ENCODE assay signal across 8 cellular contexts in the genomic region with DNA sequence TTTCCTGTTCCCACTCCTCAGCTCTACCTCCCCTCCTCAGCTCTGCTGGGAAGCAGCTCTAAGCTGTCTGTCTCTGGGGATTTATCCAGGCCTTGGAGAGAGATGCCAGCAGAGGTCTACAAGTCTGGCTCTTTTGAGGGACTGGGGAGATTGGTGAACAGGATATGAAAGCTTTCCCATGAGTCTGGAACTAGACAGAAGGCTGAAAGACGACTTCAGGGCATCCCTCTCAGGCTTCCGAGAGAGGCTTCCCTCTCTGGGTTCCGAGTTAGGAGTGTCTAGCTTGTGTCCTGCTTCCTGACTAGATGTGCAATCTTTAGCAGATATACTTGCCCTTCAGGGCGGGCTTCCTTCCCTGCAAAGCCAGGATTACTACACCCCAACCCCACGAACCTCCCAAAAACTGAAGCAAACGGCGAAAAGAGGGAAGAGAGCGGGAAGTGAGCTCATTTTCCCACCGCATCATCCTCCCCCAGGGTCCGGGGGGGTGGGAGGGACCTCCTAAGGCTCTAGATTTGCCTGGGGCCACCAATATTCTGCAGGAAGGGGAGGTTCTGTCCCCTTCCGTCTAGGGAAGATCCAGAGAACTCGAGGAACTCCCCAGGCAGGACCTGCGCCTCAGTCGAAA. TPM values are rescaled to one million over a fixed set of nuclear protein-coding genes. Genes with fewer than 3 reads are reported as not detected.
DNase-seq lines count a peak whose midpoint lies in the region; ATAC-seq and TF ChIP-seq lines count a peak whose summit lies in the region.

No MANE protein-coding gene starts in this region.

- no peak for DNase-seq in activated T-cell treated with anti-CD3 and anti-CD28 coated beads, Interleukin-2, amount 50 U/mL, for 72 hours
- DNase-seq in cardiac muscle cell (ENCODE audit: low read depth in 1 of 2, low spot score in 1 of 2) (peak; percentile 11 to 50), osteocyte (ENCODE audit: extremely low spot score, unreplicated experiment) (no peak), NCI-H1436 treated with DMSO at 0.1 percent for 48 hours (lab: John Stamatoyannopoulos, UW) (no peak)

- H4K20me1 ChIP-seq in BLaER1, result no peaks in the 10 kb centered on the region

- H3K27ac Mint-ChIP-seq in IgD-negative memory B cell (peak overlapping the region; percentile 47 to 94 (median 86)), osteocyte (ENCODE audit: unreplicated experiment) (peak overlapping the region; percentile 94)
- H3K27ac Mint-ChIP-seq in activated T-cell treated with anti-CD3 and anti-CD28 coated beads, Interleukin-2, amount 50 U/mL, for 72 hours, result peak overlapping the region; percentile 98

- H3K4me3 Mint-ChIP-seq in IgD-negative memory B cell (peak overlapping the region; percentile 94 to 100 (median 98)), osteocyte (ENCODE audit: unreplicated experiment) (peak overlapping the region; percentile 94)
- peak overlapping the region; percentile 94 to 98 for H3K4me3 Mint-ChIP-seq in activated T-cell treated with anti-CD3 and anti-CD28 coated beads, Interleukin-2, amount 50 U/mL, for 72 hours

- H3K4me3 ChIP-seq in BLaER1, result peak overlapping the region; percentile 88
- H3K4me3 ChIP-seq in cardiac muscle cell, result peak overlapping the region; percentile 64

- peak overlapping the region; percentile 95 for H3K9ac ChIP-seq in BLaER1

- no peaks in the 10 kb centered on the region for H3K27me3 ChIP-seq in BLaER1
- H3K27me3 ChIP-seq in cardiac muscle cell, result no peaks in the 10 kb centered on the region

- TF ChIP-seq CTCF in cardiac muscle cell (IDR thresholded peaks at IDR 0.05; ENCODE audit: low read depth, low read length), result no peak
- no peak for TF ChIP-seq CTCF in osteocyte (IDR thresholded peaks at IDR 0.05)

- H3K9me3 ChIP-seq in BLaER1 (no peaks in the 10 kb centered on the region), cardiac muscle cell (ENCODE audit: low read depth) (no peaks in the 10 kb centered on the region)

- H3K27me3 Mint-ChIP-seq in IgD-negative memory B cell, result no peaks in the 10 kb centered on the region
- H3K27me3 Mint-ChIP-seq in activated T-cell treated with anti-CD3 and anti-CD28 coated beads, Interleukin-2, amount 50 U/mL, for 72 hours (ENCODE audit: low read depth), result no peaks in the 10 kb centered on the region
- H3K27me3 Mint-ChIP-seq in osteocyte (ENCODE audit: unreplicated experiment), result no peaks in the 10 kb centered on the region

- ATAC-seq in GM18867 (IDR thresholded peaks at IDR 0.05; ENCODE audit: unreplicated experiment) (peak; percentile 11), GM18861 (IDR thresholded peaks at IDR 0.05; ENCODE audit: unreplicated experiment) (no peak)
- ATAC-seq in activated T-cell treated with anti-CD3 and anti-CD28 coated beads, Interleukin-2, amount 50 U/mL, for 72 hours (replicated peaks in 1 of 2), result peak; percentile 6 to 8

- H3K4me1 ChIP-seq in BLaER1 (peaks cover 60% of the 10 kb centered on the region), cardiac muscle cell (ENCODE audit: low read depth) (peaks cover 9% of the 10 kb centered on the region)

- H3K9me3 Mint-ChIP-seq in IgD-negative memory B cell (no peaks in the 10 kb centered on the region), osteocyte (ENCODE audit: unreplicated experiment) (no peaks in the 10 kb centered on the region)
- no peaks in the 10 kb centered on the region for H3K9me3 Mint-ChIP-seq in activated T-cell treated with anti-CD3 and anti-CD28 coated beads, Interleukin-2, amount 50 U/mL, for 72 hours

- H3K27ac ChIP-seq in BLaER1 (peak overlapping the region; percentile 96), cardiac muscle cell (peak overlapping the region; percentile 49)

- peaks cover 20% of the 10 kb centered on the region for H3K36me3 ChIP-seq in BLaER1
- H3K36me3 ChIP-seq in cardiac muscle cell, result peaks cover 6% of the 10 kb centered on the region

- peaks cover 2% of the 10 kb centered on the region for H3K36me3 Mint-ChIP-seq in IgD-negative memory B cell
- H3K36me3 Mint-ChIP-seq in activated T-cell treated with anti-CD3 and anti-CD28 coated beads, Interleukin-2, amount 50 U/mL, for 72 hours (ENCODE audit: insufficient read depth in 2 of 2), result peaks cover 1 to 5% of the 10 kb centered on the region in 2 donors
- H3K36me3 Mint-ChIP-seq in osteocyte (ENCODE audit: unreplicated experiment), result peaks cover 16% of the 10 kb centered on the region

- peak overlapping the region; percentile 94 for H3K4me2 ChIP-seq in BLaER1

- H3K4me1 Mint-ChIP-seq in IgD-negative memory B cell, result peaks cover 29 to 31% (median 30%) of the 10 kb centered on the region in 3 donors
- H3K4me1 Mint-ChIP-seq in activated T-cell treated with anti-CD3 and anti-CD28 coated beads, Interleukin-2, amount 50 U/mL, for 72 hours (ENCODE audit: low read depth), result peaks cover 49% of the 10 kb centered on the region
- peaks cover 21% of the 10 kb centered on the region for H3K4me1 Mint-ChIP-seq in osteocyte (ENCODE audit: unreplicated experiment)

RNA-seq across cellular contexts. Expression of a gene that starts 0.6 kb away (rescaled TPM):
- polyA plus RNA-seq in IgD-negative memory B cell (70.7 TPM), cardiac muscle cell (24.3 and 42.7 TPM in 2 replicates)
- total RNA-seq in activated T-cell treated with anti-CD3 and anti-CD28 coated beads, Interleukin-2, amount 50 U/mL, for 72 hours, result 10 to 100 TPM; 27.1 to 29.8 TPM
- total RNA-seq in cardiac muscle cell (6.8 and 14.5 TPM in 2 replicates), osteocyte (20.5 and 22.8 TPM in 2 replicates)

RNA-seq across cellular contexts. Expression of a gene that starts 47.2 kb away (rescaled TPM):
- polyA plus RNA-seq in IgD-negative memory B cell (11.3 TPM), cardiac muscle cell (7.3 and 7.7 TPM in 2 replicates)
- total RNA-seq in activated T-cell treated with anti-CD3 and anti-CD28 coated beads, Interleukin-2, amount 50 U/mL, for 72 hours, result 10 to 100 TPM; 35.7 to 36.8 TPM
- total RNA-seq in cardiac muscle cell (4.7 and 11.2 TPM in 2 replicates), osteocyte (19.9 and 24.7 TPM in 2 replicates)

RNA-seq across cellular contexts. Expression of a gene that starts 55.1 kb away (rescaled TPM):
- polyA plus RNA-seq in IgD-negative memory B cell (0.33 TPM), cardiac muscle cell (0.26 and 0.48 TPM in 2 replicates)
- total RNA-seq in activated T-cell treated with anti-CD3 and anti-CD28 coated beads, Interleukin-2, amount 50 U/mL, for 72 hours, result 1 to 10 TPM; 1.4 to 1.8 TPM
- total RNA-seq in cardiac muscle cell (0.42 and 0.95 TPM in 2 replicates), osteocyte (0.21 TPM in 1 of 2 replicates, not detected in the other)

Comparison
In these comparisons a context has a peak if more than half of its experiments do, and no peak if none do; other contexts are left out.
1. DNase-seq: peak in cardiac muscle cell (2 of 2); none in activated T-cell treated with anti-CD3 and anti-CD28 coated beads, Interleukin-2, amount 50 U/mL, for 72 hours (0 of 2), osteocyte (single experiment) and NCI-H1436 treated with DMSO at 0.1 percent for 48 hours (single experiment).
2. Peak in every context shown above with its lines, with median percentiles within 50 percentile points of each other: H3K27ac Mint-ChIP-seq and H3K4me3 Mint-ChIP-seq.